Comparison of ENCODE assay signal across 9 cellular contexts in the genomic region with DNA sequence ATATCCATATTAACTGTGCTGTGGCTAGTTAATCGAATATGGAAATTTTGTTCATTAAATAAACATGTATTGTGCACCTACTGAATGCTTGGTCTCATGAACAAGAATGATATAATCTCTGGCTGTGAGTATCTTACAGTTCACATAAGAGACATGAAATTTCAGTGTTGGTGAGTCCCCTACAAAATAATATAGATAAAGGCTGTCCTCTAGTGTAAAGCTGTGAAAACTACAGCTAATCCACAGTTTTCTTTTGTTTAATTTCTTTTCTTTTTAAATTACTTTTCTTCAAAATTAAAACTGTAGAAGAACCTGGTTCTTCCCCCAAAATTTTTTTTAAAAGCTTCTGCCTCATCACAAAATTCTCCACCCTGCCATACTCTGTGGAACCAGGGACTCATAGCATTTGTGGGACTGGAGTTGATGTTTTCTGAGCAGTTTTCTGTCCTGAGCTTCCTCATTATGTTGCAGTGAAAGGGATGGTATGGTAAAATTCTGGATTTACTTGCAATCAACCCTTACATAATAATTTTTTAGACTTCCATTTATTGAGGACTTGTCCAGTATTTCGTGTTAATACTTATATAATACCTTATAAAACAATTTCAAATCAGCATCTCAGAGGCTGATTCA.
DNase-seq lines count a peak whose midpoint lies in the region; TF ChIP-seq lines count a peak whose summit lies in the region.
"Had no signal": no experiment of that assay in that cellular context is flagged by ENCODE, and none has a peak within 500 bp of the region (broad histone marks: within the 10 kb centered on the region; RNA-seq: fewer than 3 reads in every experiment).

No MANE protein-coding gene starts in this region.

- peak; percentile 56 for TF ChIP-seq CTCF in AG09319 (IDR thresholded peaks at IDR 0.05; ENCODE audit: low read depth, low read length)
- peak; percentile 42 for TF ChIP-seq CTCF in WERI-Rb-1 (IDR thresholded peaks at IDR 0.05; ENCODE audit: low read depth, low read length)

- H3K36me3 Mint-ChIP-seq in activated T-helper 2 cell treated with anti-CD3 and anti-CD28 coated beads, Interferon-gamma antibody, Interleukin-2, Interleukin-4, amounts not matched to agents 10 μg/mL and 5 μg/mL and 100 μg/mL, durations not matched to agents 14 hours and 24 hours and 36 hours (ENCODE audit: low read depth), result no peaks in the 10 kb centered on the region

- H3K9me3 ChIP-seq in WERI-Rb-1 (ENCODE audit: severe bottlenecking), result no peaks in the 10 kb centered on the region

- H3K27me3 ChIP-seq in WERI-Rb-1 (ENCODE audit: insufficient read depth, low read depth, severe bottlenecking), result no peaks in the 10 kb centered on the region

- peak; percentile 29; the same call in 1 of the 2 replicates for TF ChIP-seq RAD21 in Ishikawa (IDR thresholded peaks at IDR 0.05; ENCODE audit: low read depth)

- H3K4me1 Mint-ChIP-seq in activated T-helper 2 cell treated with anti-CD3 and anti-CD28 coated beads, Interferon-gamma antibody, Interleukin-2, Interleukin-4, amounts not matched to agents 10 μg/mL and 5 μg/mL and 100 μg/mL, durations not matched to agents 14 hours and 24 hours and 36 hours (ENCODE audit: low read depth), result no peaks in the 10 kb centered on the region
- H3K4me1 Mint-ChIP-seq: activated B cell treated with CpG ODN at 0.5 μM for 24 hours had no signal

- no peaks in the 10 kb centered on the region for H3K27me3 Mint-ChIP-seq in activated T-helper 2 cell treated with anti-CD3 and anti-CD28 coated beads, Interferon-gamma antibody, Interleukin-2, Interleukin-4, amounts not matched to agents 10 μg/mL and 5 μg/mL and 100 μg/mL, durations not matched to agents 14 hours and 24 hours and 36 hours (ENCODE audit: low read depth)

- no peak overlapping the region for H3K27ac ChIP-seq in WERI-Rb-1

- intact Hi-C loops in activated T-helper 2 cell treated with anti-CD3 and anti-CD28 coated beads, Interferon-gamma antibody, Interleukin-2, Interleukin-4, amounts not matched to agents 10 μg/mL and 5 μg/mL and 100 μg/mL, durations not matched to agents 14 hours and 24 hours and 36 hours (cut with micrococcal nuclease), result no loop called here

- no peak overlapping the region for H3K27ac Mint-ChIP-seq in activated T-helper 2 cell treated with anti-CD3 and anti-CD28 coated beads, Interferon-gamma antibody, Interleukin-2, Interleukin-4, amounts not matched to agents 10 μg/mL and 5 μg/mL and 100 μg/mL, durations not matched to agents 14 hours and 24 hours and 36 hours
- H3K27ac Mint-ChIP-seq: activated B cell treated with CpG ODN at 0.5 μM for 24 hours had no signal

- no peaks in the 10 kb centered on the region for H3K9me3 Mint-ChIP-seq in activated T-helper 2 cell treated with anti-CD3 and anti-CD28 coated beads, Interferon-gamma antibody, Interleukin-2, Interleukin-4, amounts not matched to agents 10 μg/mL and 5 μg/mL and 100 μg/mL, durations not matched to agents 14 hours and 24 hours and 36 hours

- H3K4me3 Mint-ChIP-seq in activated T-helper 2 cell treated with anti-CD3 and anti-CD28 coated beads, Interferon-gamma antibody, Interleukin-2, Interleukin-4, amounts not matched to agents 10 μg/mL and 5 μg/mL and 100 μg/mL, durations not matched to agents 14 hours and 24 hours and 36 hours (ENCODE audit: low read depth), result no peak overlapping the region
- H3K4me3 Mint-ChIP-seq: activated B cell treated with CpG ODN at 0.5 μM for 24 hours had no signal

- H3K4me3 ChIP-seq in WERI-Rb-1 (ENCODE audit: low read depth, low read length), result no peak overlapping the region

- TF ChIP-seq EP300 in Ishikawa (IDR thresholded peaks at IDR 0.05; ENCODE audit: borderline replicate concordance), result no peak

- DNase-seq in AG09319 (ENCODE audit: extremely low read depth, low read depth) (no peak), WERI-Rb-1 (no peak), left kidney (ENCODE audit: low read depth, low spot score) (peak; percentile 46), midbrain (lab: John Stamatoyannopoulos, UW) (no peak), NCI-H1048 (lab: John Stamatoyannopoulos, UW) (no peak), NCI-H128 (lab: John Stamatoyannopoulos, UW; ENCODE audit: unreplicated experiment) (no peak)
- no peak for DNase-seq in activated T-helper 2 cell treated with anti-CD3 and anti-CD28 coated beads, Interferon-gamma antibody, Interleukin-2, Interleukin-4, amounts not matched to agents 10 μg/mL and 5 μg/mL and 100 μg/mL, durations not matched to agents 14 hours and 24 hours and 36 hours (ENCODE audit: low spot score)
- DNase-seq: activated B cell treated with CpG ODN at 0.5 μM for 24 hours had no signal

- no peaks in the 10 kb centered on the region for H3K36me3 ChIP-seq in WERI-Rb-1

TF ChIP-seq in Ishikawa, 13 proteins besides CTCF, POLR2A, EP300 and RAD21:
- TF ChIP-seq, protein P1, sequence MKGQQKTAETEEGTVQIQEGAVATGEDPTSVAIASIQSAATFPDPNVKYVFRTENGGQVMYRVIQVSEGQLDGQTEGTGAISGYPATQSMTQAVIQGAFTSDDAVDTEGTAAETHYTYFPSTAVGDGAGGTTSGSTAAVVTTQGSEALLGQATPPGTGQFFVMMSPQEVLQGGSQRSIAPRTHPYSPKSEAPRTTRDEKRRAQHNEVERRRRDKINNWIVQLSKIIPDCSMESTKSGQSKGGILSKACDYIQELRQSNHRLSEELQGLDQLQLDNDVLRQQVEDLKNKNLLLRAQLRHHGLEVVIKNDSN (IDR thresholded peaks at IDR 0.05), result no peak
- TF ChIP-seq CEBPB (IDR thresholded peaks at IDR 0.05) (no peak), NFIC (IDR thresholded peaks at IDR 0.05) (no peak), CREB1 (IDR thresholded peaks at IDR 0.05; ENCODE audit: low read depth) (no peak)
